ENCODE assay signal across 1 cellular context in genomic region chr5:150809363-150809762, GRCh38.
TF ChIP-seq lines count a peak whose summit lies in the region.

No MANE protein-coding gene starts in this region.

TF ChIP-seq in HepG2, 621 proteins besides CTCF, POLR2A, EP300 and RAD21:
- TF ChIP-seq NR2F6 (IDR thresholded peaks at IDR 0.05) (no peak), NR2F6 (CRISPR knock-in tag; IDR thresholded peaks at IDR 0.05) (no peak), ZNF704 (CRISPR knock-in tag; IDR thresholded peaks at IDR 0.05; ENCODE audit: borderline replicate concordance) (no peak), PREB (CRISPR knock-in tag; IDR thresholded peaks at IDR 0.05) (no peak)
